In genomic region chr11:128687321-128687720, GRCh38 we compare ENCODE assay signal across 8 cellular contexts. TPM values are rescaled to one million over a fixed set of nuclear protein-coding genes. Genes with fewer than 3 reads are reported as not detected.
DNase-seq lines count a peak whose midpoint lies in the region; ATAC-seq, FAIRE-seq and TF ChIP-seq lines count a peak whose summit lies in the region.

No MANE protein-coding gene starts in this region.

- peak overlapping the region; percentile 94 for H3K4me2 ChIP-seq in BLaER1

- peaks cover 59% of the 10 kb centered on the region for H3K27me3 ChIP-seq in BLaER1
- H3K27me3 ChIP-seq in colonic mucosa, result peaks cover 74% of the 10 kb centered on the region
- peaks cover 63% of the 10 kb centered on the region for H3K27me3 ChIP-seq in muscle layer of duodenum (ENCODE audit: low read depth, low read length)

- no peak for TF ChIP-seq POLR2A in GM12892 (IDR thresholded peaks at IDR 0.05; ENCODE audit: low read depth, low read length)

- ATAC-seq in HG02852 (IDR thresholded peaks at IDR 0.05; ENCODE audit: unreplicated experiment) (peak; percentile 32), GM18909 (IDR thresholded peaks at IDR 0.05; ENCODE audit: poor library complexity, unreplicated experiment) (no peak), GM19395 (IDR thresholded peaks at IDR 0.05; ENCODE audit: unreplicated experiment) (no peak)

- H3K4me1 ChIP-seq in BLaER1 (peaks cover 88% of the 10 kb centered on the region), colonic mucosa (peaks cover 7% of the 10 kb centered on the region), muscle layer of duodenum (ENCODE audit: control insufficient read depth in 1 of 2, insufficient read depth in 2 of 2, low read length in 2 of 2) (peaks cover 0 to 49% of the 10 kb centered on the region in 2 donors)

- DNase-seq in colonic mucosa, result peak; percentile 46
- DNase-seq in GM12892 (ENCODE audit: insufficient read length), result no peak
- no peak for DNase-seq in superior temporal gyrus (ENCODE audit: extremely low spot score)

- H3K9ac ChIP-seq in BLaER1 (peak overlapping the region; percentile 91), colonic mucosa (ENCODE audit: low read depth in 2 of 2, low read length in 2 of 2) (no peak overlapping the region)

- H3K4me3 ChIP-seq in BLaER1, result peak overlapping the region; percentile 97
- H3K4me3 ChIP-seq in colonic mucosa, result peak overlapping the region; percentile 32
- peak overlapping the region; percentile 45 to 62 for H3K4me3 ChIP-seq in muscle layer of duodenum (ENCODE audit: low read depth in 1 of 2, low read length in 2 of 2)

- H3K9me3 ChIP-seq in BLaER1, result no peaks in the 10 kb centered on the region
- no peaks in the 10 kb centered on the region for H3K9me3 ChIP-seq in colonic mucosa
- H3K9me3 ChIP-seq in muscle layer of duodenum (ENCODE audit: control insufficient read depth in 1 of 2, low read length in 2 of 2), result no peaks in the 10 kb centered on the region

- H3K27ac ChIP-seq in BLaER1 (peak overlapping the region; percentile 100), colonic mucosa (no peak overlapping the region), muscle layer of duodenum (ENCODE audit: low read length) (no peak overlapping the region)

- intact Hi-C loops in colonic mucosa (cut with DNase I), result no loop called here

- no peak for TF ChIP-seq CTCF in colonic mucosa (IDR thresholded peaks at IDR 0.05)

- no peak for FAIRE-seq in GM12892 (lab: Jason Lieb, UNC)

- H3K36me3 ChIP-seq in BLaER1 (peaks cover 6% of the 10 kb centered on the region; the same call in 1 of the 2 replicates), colonic mucosa (no peaks in the 10 kb centered on the region), muscle layer of duodenum (ENCODE audit: control insufficient read depth in 1 of 2, insufficient read depth in 2 of 2, low read length in 2 of 2) (no peaks in the 10 kb centered on the region)

- no peaks in the 10 kb centered on the region for H4K20me1 ChIP-seq in BLaER1

RNA-seq across cellular contexts. Expression of gene FLI1, which starts 6.6 kb away (rescaled TPM):
- total RNA-seq in colonic mucosa, result 1 to 10 TPM; 5.3 to 6.6 TPM
- polyA plus RNA-seq in GM12892 (2012; ENCODE audit: missing spikeins), result 30.8 TPM

Comparison
In these comparisons a context has a peak if more than half of its experiments do, and no peak if none do; other contexts are left out.
1. H3K4me3 ChIP-seq: peak in every context shown above with its lines; median percentile 97 in BLaER1; 54 in muscle layer of duodenum; 32 in colonic mucosa.